15 cellular contexts compared by ENCODE assay signal in the genomic region with DNA sequence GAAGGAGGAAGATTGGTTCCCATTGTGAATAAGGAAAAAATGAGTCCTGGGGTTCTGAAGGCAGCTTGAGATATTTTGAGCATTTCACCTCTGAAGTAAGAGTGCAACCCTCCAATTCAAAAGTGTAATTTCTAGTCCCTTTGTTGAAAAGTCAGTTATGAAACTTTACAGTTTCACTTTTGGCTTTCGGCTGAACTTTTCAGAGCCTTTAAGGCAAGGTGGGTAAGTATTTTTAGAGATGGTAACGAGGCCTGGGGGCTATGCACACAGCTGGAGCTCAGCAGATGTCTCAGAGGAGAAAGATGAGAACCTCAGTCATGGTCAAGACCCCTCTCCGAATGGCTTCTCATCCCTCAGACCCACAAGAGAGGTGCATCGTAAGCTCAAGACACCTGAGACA.
DNase-seq lines count a peak whose midpoint lies in the region; ATAC-seq, FAIRE-seq and TF ChIP-seq lines count a peak whose summit lies in the region.
"Had no signal": no experiment of that assay in that cellular context is flagged by ENCODE, and none has a peak within 500 bp of the region (broad histone marks: within the 10 kb centered on the region; RNA-seq: fewer than 3 reads in every experiment).

No MANE protein-coding gene starts in this region.

- intact Hi-C loops in Right ventricle myocardium superior (cut with DNase I), result no loop called here

- H3K4me3 ChIP-seq in GM12864 (ENCODE audit: low read depth, low read length), result no peak overlapping the region; the same call in 1 of the 2 replicates

- peak; percentile 48 for DNase-seq in GM12864 (ENCODE audit: low read depth)
- DNase-seq in GM19239 (ENCODE audit: insufficient read length, low spot score), result peak; percentile 26
- no peak for DNase-seq in Right ventricle myocardium superior
- DNase-seq in stimulated activated CD4-positive, alpha-beta T cell treated with anti-CD3 and anti-CD28 coated beads, Interleukin-2, amount 100 ng/mL, for 48 hours, result no peak
- no peak for DNase-seq in T-helper 2 cell
- DNase-seq in T-helper 9 cell, result no peak
- DNase-seq: activated CD4-positive, alpha-beta T cell treated with anti-CD3 and anti-CD28 coated beads, Interleukin-2, amount 10 ng/mL, durations not matched to agents 7 days and 5 days; activated gamma-delta T cell; DND-41; MV-4-11; stimulated activated CD4-positive, alpha-beta T cell treated with anti-CD3 and anti-CD28 coated beads, Interleukin-15, amount 100 ng/mL, for 24 hours; T-helper 17 cell had no signal

- peak; percentile 71 for ATAC-seq in HG02610 (IDR thresholded peaks at IDR 0.05; ENCODE audit: unreplicated experiment)
- ATAC-seq in HG03342 (IDR thresholded peaks at IDR 0.05; ENCODE audit: unreplicated experiment), result peak; percentile 68
- no peak for ATAC-seq in Right ventricle myocardium superior (ENCODE audit: poor library complexity)
- ATAC-seq: Panc1, T-helper 17 cell had no signal

- no peak for TF ChIP-seq CTCF in GM12864 (IDR thresholded peaks at IDR 0.05; ENCODE audit: low read depth, low read length, missing control alignments)

- peak; percentile 72 for FAIRE-seq in GM19239 (lab: Jason Lieb, UNC)

Comparison
In these comparisons a context has a peak if more than half of its experiments do, and no peak if none do; other contexts are left out.
1. DNase-seq: peak in GM12864 (single experiment) and GM19239 (single experiment); none in Right ventricle myocardium superior (single experiment), stimulated activated CD4-positive, alpha-beta T cell treated with anti-CD3 and anti-CD28 coated beads, Interleukin-2, amount 100 ng/mL, for 48 hours (0 of 2), T-helper 2 cell (0 of 5) and T-helper 9 cell (single experiment).